Comparison of ENCODE assay signal across 8 cellular contexts in genomic region chr19:12806242-12807131, GRCh38. TPM values are rescaled to one million over a fixed set of nuclear protein-coding genes. Genes with fewer than 3 reads are reported as not detected.
DNase-seq lines count a peak whose midpoint lies in the region; ATAC-seq and TF ChIP-seq lines count a peak whose summit lies in the region.

TSS of gene RNASEH2A (plus strand) at chr19:12806584. CDS start at chr19:12806674, 90 bp downstream.

- peaks cover 24% of the 10 kb centered on the region for H3K4me1 Mint-ChIP-seq in activated CD4-positive, alpha-beta T cell treated with anti-CD3 and anti-CD28 coated beads for 36 hours

- peak; percentile 75 for DNase-seq in NCI-H460 (ENCODE audit: extremely low read depth, low read depth)
- DNase-seq in activated CD4-positive, alpha-beta T cell treated with anti-CD3 and anti-CD28 coated beads for 36 hours = peak; percentile 94
- peak; percentile 90 for DNase-seq in colonic mucosa
- peak; percentile 87 to 94 for DNase-seq in left colon
- DNase-seq in stimulated activated CD4-positive, alpha-beta T cell treated with anti-CD3 and anti-CD28 coated beads, Interleukin-1b, Interleukin-23, amount 100 ng/mL, for 4 hours (ENCODE audit: low read depth in 2 of 2) = peak; percentile 80 to 82

- no peaks in the 10 kb centered on the region for H3K9me3 ChIP-seq in colonic mucosa

- peak within 1 kb of the TSS; percentile 89 for H3K4me3 Mint-ChIP-seq in activated CD4-positive, alpha-beta T cell treated with anti-CD3 and anti-CD28 coated beads for 36 hours

- H3K9ac ChIP-seq in colonic mucosa (ENCODE audit: low read depth in 2 of 2, low read length in 2 of 2) = peak within 1 kb of the TSS; percentile 77 to 97

- H3K4me1 ChIP-seq in ACC112 (ENCODE audit: control insufficient read depth, insufficient read depth, low read length, unreplicated experiment) (peaks cover 2% of the 10 kb centered on the region), colonic mucosa (peaks cover 7% of the 10 kb centered on the region)

- peaks cover 13% of the 10 kb centered on the region for H3K36me3 Mint-ChIP-seq in activated CD4-positive, alpha-beta T cell treated with anti-CD3 and anti-CD28 coated beads for 36 hours (ENCODE audit: low read depth)

- H3K79me2 ChIP-seq in ACC112 (ENCODE audit: control insufficient read depth, insufficient read depth, low read length, unreplicated experiment) = peaks cover 7% of the 10 kb centered on the region

- intact Hi-C loops in activated CD4-positive, alpha-beta T cell treated with anti-CD3 and anti-CD28 coated beads for 36 hours (cut with DNase I, micrococcal nuclease) = loop anchor here in 1 of 2 experiments (1.0 kb wide), 10 partner anchors 13 to 255 kb away; partner anchors contain the start of genes DHPS, GCDH, HOOK2 and SYCE2
- intact Hi-C loops in colonic mucosa (cut with DNase I) = no loop called here
- intact Hi-C loops in left colon (cut with DNase I, micrococcal nuclease) = no loop called here

- H3K27me3 ChIP-seq in ACC112 (ENCODE audit: insufficient read depth, low read length) = no peaks in the 10 kb centered on the region
- H3K27me3 ChIP-seq in colonic mucosa = no peaks in the 10 kb centered on the region

- CTCF ChIA-PET in activated CD4-positive, alpha-beta T cell treated with anti-CD3 and anti-CD28 coated beads for 36 hours (lab: Charles Lee) = interaction anchor here (0.6 to 2.1 kb wide), 10 partner anchors 10 to 159 kb away, joined by 3 to 17 read pairs (median 4); no protein-coding TSS in a partner anchor

- POLR2A ChIA-PET in activated CD4-positive, alpha-beta T cell treated with anti-CD3 and anti-CD28 coated beads for 36 hours (lab: Charles Lee) = interaction anchor here (0.6 to 2.2 kb wide), 4 partner anchors 14 to 73 kb away, joined by 3 to 9 read pairs (median 4); partner anchors contain the start of gene JUNB

- H3K27ac ChIP-seq in ACC112 (ENCODE audit: low read depth, low read length) (no peak within 1 kb of the TSS), colonic mucosa (no peak within 1 kb of the TSS)

- no peak for TF ChIP-seq CTCF in colonic mucosa (IDR thresholded peaks at IDR 0.05)

- H3K9me3 Mint-ChIP-seq in activated CD4-positive, alpha-beta T cell treated with anti-CD3 and anti-CD28 coated beads for 36 hours (ENCODE audit: low read depth) = no peaks in the 10 kb centered on the region

- peak within 1 kb of the TSS; percentile 80 for H3K27ac Mint-ChIP-seq in activated CD4-positive, alpha-beta T cell treated with anti-CD3 and anti-CD28 coated beads for 36 hours

- H3K4me3 ChIP-seq in ACC112 (ENCODE audit: low read depth, low read length) (peak within 1 kb of the TSS; percentile 98), colonic mucosa (peak within 1 kb of the TSS; percentile 82)

- peak; percentile 83 for ATAC-seq in GM18858 (IDR thresholded peaks at IDR 0.05; ENCODE audit: unreplicated experiment)
- peak; percentile 75 for ATAC-seq in HG03196 (IDR thresholded peaks at IDR 0.05; ENCODE audit: unreplicated experiment)
- ATAC-seq in activated CD4-positive, alpha-beta T cell treated with anti-CD3 and anti-CD28 coated beads for 36 hours = peak; percentile 93
- peak; percentile 76 for ATAC-seq in left colon

- H3K36me3 ChIP-seq in ACC112 (ENCODE audit: insufficient read depth, low read length) = no peaks in the 10 kb centered on the region
- H3K36me3 ChIP-seq in colonic mucosa = no peaks in the 10 kb centered on the region

- H3K27me3 Mint-ChIP-seq in activated CD4-positive, alpha-beta T cell treated with anti-CD3 and anti-CD28 coated beads for 36 hours = no peaks in the 10 kb centered on the region

- peak within 1 kb of the TSS; percentile 97 for H2AFZ ChIP-seq in ACC112 (ENCODE audit: low read length, unreplicated experiment)

RNA-seq across cellular contexts. Expression of gene RNASEH2A, which starts in this region (rescaled TPM):
- total RNA-seq in NCI-H460 (2014; rRNA removed; shearing (Covaris generic)) = 25.6 and 31.1 TPM in 2 replicates
- polyA plus RNA-seq in NCI-H460 (2014; cell fraction: nucleus; rRNA removed) = 28.9 and 33.4 TPM in 2 replicates
- 10 to 100 TPM; 27.0 to 51.1 TPM for total RNA-seq in activated CD4-positive, alpha-beta T cell treated with anti-CD3 and anti-CD28 coated beads for 36 hours
- total RNA-seq in colonic mucosa = 10 to 100 TPM in 1 of 2 donors, 1 to 10 TPM in 1; 8.8 to 44.8 TPM
- total RNA-seq in left colon = 10 to 100 TPM in 1 of 2 donors, 1 to 10 TPM in 1; 5.7 to 10.9 TPM
